ENCODE assay signal across 23 cellular contexts in genomic region chr10:12954866-12955265, GRCh38. TPM values are rescaled to one million over a fixed set of nuclear protein-coding genes. Genes with fewer than 3 reads are reported as not detected.
DNase-seq lines count a peak whose midpoint lies in the region; ATAC-seq and TF ChIP-seq lines count a peak whose summit lies in the region.
"Had no signal": no experiment of that assay in that cellular context is flagged by ENCODE, and none has a peak within 500 bp of the region (broad histone marks: within the 10 kb centered on the region; RNA-seq: fewer than 3 reads in every experiment).

No MANE protein-coding gene starts in this region.

- 0% methylated on average over 1 of the region's 1 CpG for WGBS in mammary epithelial cell (ENCODE audit: low coverage, missing lambda C conversion rate)
- 0% methylated on average over 1 of the region's 1 CpG for WGBS in esophagus squamous epithelium, 2 donors

- H3K4me3 Mint-ChIP-seq in MCF 10A (ENCODE audit: unreplicated experiment), result no peak overlapping the region
- H3K4me3 Mint-ChIP-seq: CD8-positive, alpha-beta T cell had no signal

- H3K27me3 ChIP-seq in mammary epithelial cell (ENCODE audit: insufficient read depth, low read length), result no peaks in the 10 kb centered on the region
- H3K27me3 ChIP-seq in esophagus squamous epithelium, result no peaks in the 10 kb centered on the region
- H3K27me3 ChIP-seq: BLaER1 treated with 17β-estradiol and CSF1 and Interleukin-3, amounts not matched to agents 10 nM and 100 nM; SJCRH30 had no signal

- POLR2A ChIA-PET in MCF 10A (lab: Yijun Ruan, JAX), result no interaction called here

- no peak overlapping the region for H3K27ac ChIP-seq in mammary epithelial cell (ENCODE audit: insufficient read depth, low read depth, low read length)
- H3K27ac ChIP-seq in esophagus squamous epithelium, result peak overlapping the region in 3 of 4 donors; percentile 34 to 59 (median 40)
- H3K27ac ChIP-seq: 22Rv1; BLaER1 treated with 17β-estradiol and CSF1 and Interleukin-3, amounts not matched to agents 10 nM and 100 nM; KMS-11; SJCRH30 had no signal

- H3K4me1 ChIP-seq in mammary epithelial cell (ENCODE audit: insufficient read depth, low read length) (peaks cover 8% of the 10 kb centered on the region), esophagus squamous epithelium (peaks cover 6 to 54% (median 11%) of the 10 kb centered on the region in 3 donors)
- H3K4me1 ChIP-seq: BLaER1 treated with 17β-estradiol and CSF1 and Interleukin-3, amounts not matched to agents 10 nM and 100 nM had no signal

- dilution Hi-C loops in mammary epithelial cell (cut with HindIII; ENCODE audit: low sequenced_read_pairs), result no loop called here

- no peak for TF ChIP-seq CTCF in mammary epithelial cell (conservative IDR thresholded peaks at IDR 0.05 in 1 of 2, IDR thresholded peaks at IDR 0.05 in 1 of 2; ENCODE audit: extremely low read depth in 1 of 2, insufficient read depth in 1 of 2, low read depth in 1 of 2, low read length in 2 of 2)
- no peak for TF ChIP-seq CTCF in MCF 10A (IDR thresholded peaks at IDR 0.05; ENCODE audit: unreplicated experiment)
- no peak for TF ChIP-seq CTCF in esophagus squamous epithelium (IDR thresholded peaks at IDR 0.05)

- in situ Hi-C loops in mammary epithelial cell (cut with MboI; ENCODE audit: low sequenced_read_pairs in 2 of 2), result no loop called here

- no peak overlapping the region for H3K9ac ChIP-seq in mammary epithelial cell (ENCODE audit: insufficient read depth, low read length)
- H3K9ac ChIP-seq: BLaER1 treated with 17β-estradiol and CSF1 and Interleukin-3, amounts not matched to agents 10 nM and 100 nM; KMS-11 had no signal

- TF ChIP-seq POLR2A in esophagus squamous epithelium (IDR thresholded peaks at IDR 0.05), result no peak

- intact Hi-C loops in mammary epithelial cell (cut with micrococcal nuclease), result no loop called here
- intact Hi-C loops in MCF 10A (cut with micrococcal nuclease), result no loop called here
- intact Hi-C loops in esophagus squamous epithelium (cut with DNase I), result no loop called here

- H3K9me3 ChIP-seq in mammary epithelial cell (replicated peaks; ENCODE audit: insufficient read depth, low read length) (peaks cover 7% of the 10 kb centered on the region), esophagus squamous epithelium (peaks cover 0 to 8% (median 8%) of the 10 kb centered on the region in 3 donors)

- H3K4me1 Mint-ChIP-seq in MCF 10A (ENCODE audit: insufficient read depth, unreplicated experiment), result no peaks in the 10 kb centered on the region

- no TSS peak for BruUV-seq in mammary epithelial cell (replicated peaks; lab: Mats Ljungman, UMichigan)
- no TSS peak for BruUV-seq in MCF 10A (replicated peaks; lab: Mats Ljungman, UMichigan)

- no peaks in the 10 kb centered on the region for H3K79me2 ChIP-seq in mammary epithelial cell (ENCODE audit: insufficient read depth, low read length)

- H3K4me3 ChIP-seq in mammary epithelial cell (replicated peaks in 1 of 3; ENCODE audit: insufficient read depth in 1 of 3, low read depth in 2 of 3, low read length in 3 of 3) (no peak overlapping the region), esophagus squamous epithelium (no peak overlapping the region)
- H3K4me3 ChIP-seq: BLaER1 treated with 17β-estradiol and CSF1 and Interleukin-3, amounts not matched to agents 10 nM and 100 nM; SJCRH30 had no signal

- no peak overlapping the region for H3K4me2 ChIP-seq in mammary epithelial cell (ENCODE audit: insufficient read depth, low read depth, low read length)
- H3K4me2 ChIP-seq: BLaER1 treated with 17β-estradiol and CSF1 and Interleukin-3, amounts not matched to agents 10 nM and 100 nM; KMS-11 had no signal

- no peaks in the 10 kb centered on the region for H3K36me3 Mint-ChIP-seq in MCF 10A (ENCODE audit: insufficient read depth, unreplicated experiment)
- H3K36me3 Mint-ChIP-seq: CD8-positive, alpha-beta T cell had no signal

- CTCF ChIA-PET in mammary epithelial cell (lab: Charles Lee; ENCODE audit: low non-redundant PET), result no interaction called here
- CTCF ChIA-PET in MCF 10A (lab: Yijun Ruan, JAX), result no interaction called here

- no peak overlapping the region for H3K27ac Mint-ChIP-seq in MCF 10A (ENCODE audit: low read depth, unreplicated experiment)
- H3K27ac Mint-ChIP-seq: CD8-positive, alpha-beta T cell had no signal

- no peak overlapping the region for H2AFZ ChIP-seq in mammary epithelial cell (ENCODE audit: low read depth, low read length)

- no peaks in the 10 kb centered on the region for H3K27me3 Mint-ChIP-seq in MCF 10A (ENCODE audit: insufficient read depth, unreplicated experiment)

- H3K9me3 Mint-ChIP-seq in MCF 10A (ENCODE audit: unreplicated experiment), result no peaks in the 10 kb centered on the region

- no peaks in the 10 kb centered on the region for H4K20me1 ChIP-seq in mammary epithelial cell (ENCODE audit: insufficient read depth, low read length)
- H4K20me1 ChIP-seq: BLaER1 treated with 17β-estradiol and CSF1 and Interleukin-3, amounts not matched to agents 10 nM and 100 nM had no signal

- DNase-seq in mammary epithelial cell (peak; percentile 34), MCF 10A (ENCODE audit: unreplicated experiment) (no peak), esophagus squamous epithelium (lab: John Stamatoyannopoulos, UW) (no peak), myocyte (ENCODE audit: low read depth) (peak; percentile 86), SKM-1 treated with dmso at 0.1 percent for 144 hours (lab: John Stamatoyannopoulos, UW; ENCODE audit: unreplicated experiment) (no peak)
- no peak for DNase-seq in activated T-cell treated with anti-CD3 and anti-CD28 coated beads, Interleukin-2, amount 50 U/mL, for 1 hour
- DNase-seq: ACHN; Calu3; CD8-positive, alpha-beta T cell; H7; IMR-90; MV-4-11; NCI-H2029 treated with DMSO at 0.1 percent for 48 hours; NCI-H345; NCI-H524; NCI-H774; SJCRH30 had no signal

- H3K36me3 ChIP-seq in mammary epithelial cell (ENCODE audit: insufficient read depth, low read length) (no peaks in the 10 kb centered on the region), esophagus squamous epithelium (no peaks in the 10 kb centered on the region)

- ATAC-seq in HG02884 (IDR thresholded peaks at IDR 0.05; ENCODE audit: unreplicated experiment) (no peak), HG03097 (IDR thresholded peaks at IDR 0.05; ENCODE audit: low FRiP score, unreplicated experiment) (no peak)
- ATAC-seq: CD8-positive, alpha-beta T cell had no signal

RNA-seq across cellular contexts. Expression of gene CCDC3, which starts 46.6 kb away (rescaled TPM):
- total RNA-seq in mammary epithelial cell, result 1 to 10 TPM; 3.7 to 7.7 TPM
- 0.40 TPM for polyA plus RNA-seq in mammary epithelial cell
- 0.16 TPM for polyA minus RNA-seq in mammary epithelial cell
- total RNA-seq in MCF 10A (2022), result 0.10 TPM in 1 of 2 replicates, not detected in the other
- 10 to 100 TPM in 3 of 4 donors, 1 to 10 TPM in 1; 5.6 to 34.3 (median 13.4) TPM for total RNA-seq in esophagus squamous epithelium
- total RNA-seq in myocyte, result 51.0 and 82.5 TPM in 2 replicates
- polyA plus RNA-seq in myocyte (2012), result 18.1 TPM
- total RNA-seq: Calu3; CD8-positive, alpha-beta T cell; OCI-LY7 had no signal

Comparison
In these comparisons a context has a peak if more than half of its experiments do, and no peak if none do; other contexts are left out.
1. DNase-seq: peak in mammary epithelial cell (single experiment) and myocyte (single experiment); none in MCF 10A (single experiment), esophagus squamous epithelium (single experiment), activated T-cell treated with anti-CD3 and anti-CD28 coated beads, Interleukin-2, amount 50 U/mL, for 1 hour (single experiment) and SKM-1 treated with dmso at 0.1 percent for 144 hours (single experiment).